Comparison of ENCODE assay signal across 6 cellular contexts in genomic region chr17:63911657-63912100, GRCh38. TPM values are rescaled to one million over a fixed set of nuclear protein-coding genes. Genes with fewer than 3 reads are reported as not detected.
DNase-seq lines count a peak whose midpoint lies in the region; ATAC-seq and TF ChIP-seq lines count a peak whose summit lies in the region.

No MANE protein-coding gene starts in this region.

- no peaks in the 10 kb centered on the region for H3K36me3 Mint-ChIP-seq in WTC11

- no peaks in the 10 kb centered on the region for H3K9me3 Mint-ChIP-seq in WTC11

- POLR2A ChIA-PET in WTC11 (lab: Charles Lee): no interaction called here

- DNase-seq in HPDE6-E6E7 (ENCODE audit: extremely low spot score): peak; percentile 29
- DNase-seq in WTC11 (ENCODE audit: low spot score): peak; percentile 77
- peak; percentile 36 for DNase-seq in epithelial cell of esophagus (ENCODE audit: low read depth)
- DNase-seq in stimulated activated CD4-positive, alpha-beta T cell treated with anti-CD3 and anti-CD28 coated beads, Interleukin-1b, Interleukin-23, amount 100 ng/mL, for 24 hours (ENCODE audit: low read depth in 4 of 4, low spot score in 1 of 4): peak; percentile 36 to 60 (median 46)
- DNase-seq in NCI-H1048 (lab: John Stamatoyannopoulos, UW): no peak

- peaks cover 5% of the 10 kb centered on the region; the same call in 1 of the 2 replicates for H3K27me3 Mint-ChIP-seq in WTC11 (ENCODE audit: low read depth)

- peak; percentile 71 for ATAC-seq in WTC11
- no peak for ATAC-seq in GM21786 (IDR thresholded peaks at IDR 0.05; ENCODE audit: unreplicated experiment)

- CTCF ChIA-PET in WTC11 (lab: Charles Lee): interaction anchor here (0.6 to 4.3 kb wide), 40 partner anchors 8 to 370 kb away, joined by 3 to 43 read pairs (median 5); partner anchors contain the start of genes CSH2, ERN1, GH1 and GH2

- TF ChIP-seq CTCF in WTC11 (IDR thresholded peaks at IDR 0.05) (peak; percentile 96), epithelial cell of esophagus (IDR thresholded peaks at IDR 0.05; ENCODE audit: insufficient read depth, low read depth, low read length, missing control alignments) (peak; percentile 71)

- H3K4me1 Mint-ChIP-seq in WTC11: peaks cover 18% of the 10 kb centered on the region

- no peak overlapping the region for H3K27ac Mint-ChIP-seq in WTC11

- H3K4me3 ChIP-seq in epithelial cell of esophagus (ENCODE audit: low read length): no peak overlapping the region

- no peak overlapping the region for H3K4me3 Mint-ChIP-seq in WTC11

TF ChIP-seq in WTC11, 78 proteins besides CTCF, POLR2A, EP300 and RAD21:
- TF ChIP-seq ZNF416 (CRISPR knock-in tag; IDR thresholded peaks at IDR 0.05) (no peak), USF1 (CRISPR knock-in tag; IDR thresholded peaks at IDR 0.05) (no peak), IRF2 (CRISPR knock-in tag; IDR thresholded peaks at IDR 0.05; ENCODE audit: borderline replicate concordance, low read depth) (no peak), ZNF138 (CRISPR knock-in tag; conservative IDR thresholded peaks at IDR 0.05) (no peak), ZNF121 (CRISPR knock-in tag; IDR thresholded peaks at IDR 0.05) (no peak), HMGXB4 (CRISPR knock-in tag; IDR thresholded peaks at IDR 0.05) (no peak), OVOL2 (CRISPR knock-in tag; IDR thresholded peaks at IDR 0.05; ENCODE audit: borderline replicate concordance) (no peak), TEAD4 (CRISPR knock-in tag; IDR thresholded peaks at IDR 0.05) (no peak), PRRX2 (CRISPR knock-in tag; IDR thresholded peaks at IDR 0.05) (no peak), MYBL2 (CRISPR knock-in tag; IDR thresholded peaks at IDR 0.05) (no peak), FOXJ3 (CRISPR knock-in tag; IDR thresholded peaks at IDR 0.05; ENCODE audit: borderline replicate concordance) (no peak), NR2C2 (CRISPR knock-in tag; IDR thresholded peaks at IDR 0.05) (no peak), ZNF396 (CRISPR knock-in tag; IDR thresholded peaks at IDR 0.05; ENCODE audit: borderline replicate concordance) (no peak), PRDM15 (CRISPR knock-in tag; IDR thresholded peaks at IDR 0.05) (no peak), NR1H2 (CRISPR knock-in tag; IDR thresholded peaks at IDR 0.05) (no peak), MLX (CRISPR knock-in tag; IDR thresholded peaks at IDR 0.05) (no peak)
TF ChIP-seq in WTC11: peak in this region for 0.

RNA-seq across cellular contexts. Expression of gene CSHL1, which starts 0.6 kb away (rescaled TPM):
- not detected in 3 replicates for total RNA-seq in WTC11 (2021)

RNA-seq across cellular contexts. Expression of gene GH1, which starts 7.0 kb away (rescaled TPM):
- total RNA-seq in WTC11 (2021): not detected in 3 replicates

RNA-seq across cellular contexts. Expression of gene CSH1, which starts 15.3 kb away (rescaled TPM):
- not detected in 3 replicates for total RNA-seq in WTC11 (2021)

RNA-seq across cellular contexts. Expression of gene CD79B, which starts 20.5 kb away (rescaled TPM):
- total RNA-seq in WTC11 (2021): 3.0 to 3.5 TPM (median 3.2 TPM) in 3 replicates

RNA-seq across cellular contexts. Expression of gene GH2, which starts 29.9 kb away (rescaled TPM):
- 0.35 to 1.3 TPM (median 0.60 TPM) in 3 replicates for total RNA-seq in WTC11 (2021)
